Comparison of ENCODE assay signal across 22 cellular contexts in genomic region chr5:106860398-106861044, GRCh38.
DNase-seq lines count a peak whose midpoint lies in the region; ATAC-seq, FAIRE-seq and TF ChIP-seq lines count a peak whose summit lies in the region.
"Had no signal": no experiment of that assay in that cellular context is flagged by ENCODE, and none has a peak within 500 bp of the region (broad histone marks: within the 10 kb centered on the region; RNA-seq: fewer than 3 reads in every experiment).

No MANE protein-coding gene starts in this region.

- ATAC-seq in HG03460 (IDR thresholded peaks at IDR 0.05; ENCODE audit: unreplicated experiment): peak; percentile 49
- no peak for ATAC-seq in right lobe of liver
- ATAC-seq: K562 had no signal

- no peak overlapping the region for H3K4me3 ChIP-seq in right lobe of liver
- H3K4me3 ChIP-seq: BLaER1, colonic mucosa, K562, neural progenitor cell had no signal

- H3K36me3 ChIP-seq in right lobe of liver: no peaks in the 10 kb centered on the region
- H3K36me3 ChIP-seq: BLaER1, colonic mucosa, neural progenitor cell had no signal

- TF ChIP-seq POLR2A in H54 (IDR thresholded peaks at IDR 0.05; ENCODE audit: low read depth, low read length): no peak
- TF ChIP-seq POLR2A in right lobe of liver (IDR thresholded peaks at IDR 0.05): no peak

- intact Hi-C loops in right lobe of liver (cut with DNase I): no loop called here

- 27% methylated on average over 3 of the region's 3 CpGs for WGBS in right lobe of liver (ENCODE audit: insufficient coverage, low coverage, low lambda C conversion rate, missing lambda C conversion rate)

- TF ChIP-seq CTCF in right lobe of liver (IDR thresholded peaks at IDR 0.05): no peak

- no peaks in the 10 kb centered on the region for H3K4me1 ChIP-seq in right lobe of liver
- H3K4me1 ChIP-seq: BLaER1, colonic mucosa had no signal

- FAIRE-seq in H54 (lab: Jason Lieb, UNC): peak; percentile 33
- FAIRE-seq: GM18507, K562 had no signal

- DNase-seq in NOMO-1 treated with DMSO at 0.1 percent for 48 hours (lab: John Stamatoyannopoulos, UW; ENCODE audit: unreplicated experiment) (peak; percentile 4), NOMO-1 treated with dmso at 0.1 percent for 144 hours (lab: John Stamatoyannopoulos, UW; ENCODE audit: unreplicated experiment) (no peak), H54 (ENCODE audit: insufficient read length, low spot score) (no peak), DMS79 (lab: John Stamatoyannopoulos, UW) (no peak), right lobe of liver (no peak), nucleus accumbens (lab: John Stamatoyannopoulos, UW) (no peak)
- no peak for DNase-seq in stimulated activated CD4-positive, alpha-beta T cell treated with anti-CD3 and anti-CD28 coated beads, Interleukin-4, amount 100 ng/mL, for 4 hours
- DNase-seq: 8988T; activated naive CD4-positive, alpha-beta T cell treated with anti-CD3 and anti-CD28 coated beads, Interleukin-2, amount 50 U/mL, for 16 hours; activated T-cell treated with anti-CD3 and anti-CD28 coated beads, Interleukin-2, amount 50 U/mL, for 1 hour; colonic mucosa; hypothalamus; midbrain; NCI-H1417 treated with DMSO at 0.1 percent for 48 hours; stimulated activated naive CD4-positive, alpha-beta T cell; trophoblast cell had no signal

- H3K9me3 ChIP-seq in right lobe of liver: no peaks in the 10 kb centered on the region
- H3K9me3 ChIP-seq: BLaER1, colonic mucosa had no signal

- no peaks in the 10 kb centered on the region for H3K27me3 ChIP-seq in right lobe of liver
- H3K27me3 ChIP-seq: BLaER1, colonic mucosa, neural progenitor cell had no signal

- H3K27ac ChIP-seq in right lobe of liver: no peak overlapping the region
- H3K27ac ChIP-seq: BLaER1, colonic mucosa, neural progenitor cell, RWPE1 had no signal
